11 cellular contexts compared by ENCODE assay signal in the genomic region with DNA sequence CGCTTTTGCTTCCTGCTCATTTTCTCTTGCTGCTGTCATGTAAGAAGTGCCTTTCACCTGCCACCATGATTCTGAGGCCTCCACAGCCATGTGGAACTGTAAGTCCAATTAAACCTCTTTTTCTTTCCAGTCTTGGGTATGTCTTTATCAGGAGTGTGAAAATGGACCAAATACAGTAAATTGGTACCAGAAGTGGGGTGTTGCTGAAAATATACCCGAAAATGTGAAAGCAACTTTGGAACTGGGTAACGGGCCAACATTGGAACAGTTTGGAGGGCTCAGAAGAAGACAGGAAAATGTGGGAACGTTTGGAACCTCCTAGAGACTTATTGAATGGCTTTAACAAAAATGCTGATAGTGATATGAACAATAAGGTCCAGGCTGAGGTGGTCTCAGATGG. TPM values are rescaled to one million over a fixed set of nuclear protein-coding genes. Genes with fewer than 3 reads are reported as not detected.
A peak's percentile ranks its signal among the peaks of the same experiment; 100 is the strongest.
DNase-seq lines count a peak whose midpoint lies in the region; ATAC-seq, FAIRE-seq and TF ChIP-seq lines count a peak whose summit lies in the region.
"Not testable (repeated sequence)": the region's sequence is repeated elsewhere in the genome, so short reads cannot be mapped to it uniquely, and the experiment has no call there.
"Had no signal": no experiment of that assay in that cellular context is flagged by ENCODE, and none has a peak within 500 bp of the region (broad histone marks: within the 10 kb centered on the region; RNA-seq: fewer than 3 reads in every experiment).

No MANE protein-coding gene starts in this region.

- TF ChIP-seq POLR2A in K562 (conservative IDR thresholded peaks at IDR 0.05) = not testable (repeated sequence)

- not testable (repeated sequence) for BruUV-seq in K562 (replicated peaks; lab: Mats Ljungman, UMichigan)

- H3K27me3 ChIP-seq in K562 (ENCODE audit: control insufficient read depth in 2 of 2, insufficient read depth in 2 of 2, low read length in 2 of 2) = not testable (repeated sequence)

- TF ChIP-seq CTCF in HEK293 (tag by site-specific recombination; IDR thresholded peaks at IDR 0.05); K562 (IDR thresholded peaks at IDR 0.05 in 2 of 3, conservative IDR thresholded peaks at IDR 0.05 in 1 of 3; ENCODE audit: insufficient read depth in 2 of 3, low read depth in 1 of 3, low read length in 3 of 3): not testable (repeated sequence)

- in situ Hi-C loops in K562 (cut with MboI) = not testable (repeated sequence)

- not testable (repeated sequence) for TF ChIP-seq RAD21 in K562 (CRISPR knock-in tag; conservative IDR thresholded peaks at IDR 0.05 in 1 of 2, IDR thresholded peaks at IDR 0.05 in 1 of 2)

- H3K9ac ChIP-seq in K562 (ENCODE audit: insufficient read depth in 1 of 2, low read depth in 2 of 2, low read length in 2 of 2) = not testable (repeated sequence)

- 0% methylated on average over 4 of the region's 4 CpGs for WGBS in K562 (ENCODE audit: insufficient coverage, low coverage, missing lambda C conversion rate)

- not testable (repeated sequence) for H3K27me3 Mint-ChIP-seq in central memory CD8-positive, alpha-beta T cell

- not testable (repeated sequence) for H3K36me3 ChIP-seq in HEK293 (ENCODE audit: control insufficient read depth in 2 of 2, insufficient read depth in 1 of 2, low read length in 2 of 2); K562 (ENCODE audit: control insufficient read depth, insufficient read depth, low read length)

- H3K9me1 ChIP-seq in K562 (ENCODE audit: control insufficient read depth, insufficient read depth, low read length) = not testable (repeated sequence)

- POLR2A ChIA-PET in HEK293 (lab: Yijun Ruan, JAX); K562 (lab: Yijun Ruan, JAX): not testable (repeated sequence)

- ATAC-seq in K562; central memory CD8-positive, alpha-beta T cell (replicated peaks; ENCODE audit: extremely low read depth, poor library complexity, severe bottlenecking): not testable (repeated sequence)

- H3K27ac Mint-ChIP-seq in central memory CD8-positive, alpha-beta T cell (ENCODE audit: low read depth) = peak overlapping the region; percentile 20

- H3K79me2 ChIP-seq in K562 (ENCODE audit: control insufficient read depth, insufficient read depth, low read length) = not testable (repeated sequence)

- not testable (repeated sequence) for H4K20me1 ChIP-seq in K562 (replicated peaks; ENCODE audit: control insufficient read depth, insufficient read depth, low read length)

- H3K9me3 Mint-ChIP-seq in central memory CD8-positive, alpha-beta T cell = peaks cover 14% of the 10 kb centered on the region

- H3K36me3 Mint-ChIP-seq in central memory CD8-positive, alpha-beta T cell (ENCODE audit: insufficient read depth) = not testable (repeated sequence)

- CTCF ChIA-PET in HEK293 (lab: Yijun Ruan, JAX); K562 (lab: Yijun Ruan, JAX; ENCODE audit: low intra/inter-chr PET ratio): not testable (repeated sequence)

- H2AFZ ChIP-seq in K562 (ENCODE audit: low read depth, low read length) = not testable (repeated sequence)

- not testable (repeated sequence) for H3K4me1 Mint-ChIP-seq in central memory CD8-positive, alpha-beta T cell

- H3K4me3 Mint-ChIP-seq in central memory CD8-positive, alpha-beta T cell = not testable (repeated sequence)

- not testable (repeated sequence) for FAIRE-seq in K562 (lab: Jason Lieb, UNC)

- not testable (repeated sequence) for DNase-seq in K562 (ENCODE audit: extremely low read depth in 1 of 4, low spot score in 3 of 4); central memory CD8-positive, alpha-beta T cell (ENCODE audit: low spot score in 2 of 2)

- intact Hi-C loops in K562 (cut with micrococcal nuclease) = not testable (repeated sequence)

- not testable (repeated sequence) for H3K27ac ChIP-seq in HEK293 (ENCODE audit: extremely low read depth, low read depth, low read length); K562 (ENCODE audit: extremely low read depth, low read depth, low read length)

- H3K4me1 ChIP-seq in HEK293 (ENCODE audit: control insufficient read depth, insufficient read depth, low read length); K562 (replicated peaks in 1 of 2; ENCODE audit: control insufficient read depth in 2 of 2, insufficient read depth in 2 of 2, low read length in 2 of 2): not testable (repeated sequence)

- H3K9me3 ChIP-seq in HEK293 (ENCODE audit: control insufficient read depth, insufficient read depth, low read depth, low read length); K562 (replicated peaks; ENCODE audit: control insufficient read depth, insufficient read depth, low read depth, low read length): not testable (repeated sequence)

- not testable (repeated sequence) for H3K4me3 ChIP-seq in HEK293 (ENCODE audit: low read depth, low read length); K562

- TF ChIP-seq EP300 in K562 (IDR thresholded peaks at IDR 0.05; ENCODE audit: low read length) = not testable (repeated sequence)

- not testable (repeated sequence) for H3K4me2 ChIP-seq in K562 (ENCODE audit: insufficient read depth, low read length)

TF ChIP-seq in HEK293, 187 proteins besides CTCF, POLR2A, EP300 and RAD21:
- peak; percentile 85 for TF ChIP-seq ZNF707 (tag by site-specific recombination; IDR thresholded peaks at IDR 0.05)

TF ChIP-seq in K562, 482 proteins besides CTCF, POLR2A, EP300 and RAD21:
- peak; percentile 85 for TF ChIP-seq ZNF707 (CRISPR knock-in tag; conservative IDR thresholded peaks at IDR 0.05)

RNA-seq across cellular contexts. Expression of a gene that starts 47.0 kb away (rescaled TPM):
- not detected in 2 replicates for total RNA-seq in K562 (2011; cell fraction: chromatin; rRNA removed; ENCODE audit: low replicate concordance)
- total RNA-seq in K562 (2011; cell fraction: nucleolus; rRNA removed) = not detected in 2 replicates
- not detected in 2 replicates for total RNA-seq in K562 (2011; cell fraction: nucleoplasm; rRNA removed)
- not detected in 2 replicates for total RNA-seq in K562 (2014; rRNA removed)
- not detected in 2 replicates for total RNA-seq in K562 (2014; rRNA removed; fragmentation: Illumina TruSeq; extraction: Trizol)
- total RNA-seq in K562 (2015; rRNA removed; fragmentation: Illumina TruSeq; extraction: Trizol) = not detected in 2 replicates
- total RNA-seq in K562 (2021) = not detected in 2 replicates
- polyA plus RNA-seq in K562 (2011; rRNA removed) = not detected in 2 replicates
- polyA plus RNA-seq in K562 (2011; cell fraction: cytosol; rRNA removed) = not detected in 2 replicates
- polyA plus RNA-seq in K562 (2011; cell fraction: nucleus; rRNA removed) = not detected in 2 replicates
- polyA plus RNA-seq in K562 (2012) = not detected in 2 replicates
- not detected in 2 replicates for polyA plus RNA-seq in K562 (2014; fragmentation: Illumina TruSeq; extraction: Trizol)
- polyA plus RNA-seq in K562 (2014; fragmentation: Nextera tagmentation; extraction: Ambion mirVana) = not detected
- polyA plus RNA-seq in K562 (2014; rRNA removed) = not detected in 2 replicates
- not detected in 2 replicates for polyA minus RNA-seq in K562 (2011; rRNA and poly(A)+ RNA removed)
- polyA minus RNA-seq in K562 (2011; cell fraction: cytosol; rRNA and poly(A)+ RNA removed) = not detected in 2 replicates
- polyA minus RNA-seq in K562 (2011; cell fraction: nucleus; rRNA and poly(A)+ RNA removed) = not detected in 2 replicates
- total RNA-seq: B cell; CD4-positive, alpha-beta memory T cell; CD4-positive, alpha-beta T cell; CD4-positive, CD25-positive, alpha-beta regulatory T cell; CD8-positive, alpha-beta memory T cell; CD8-positive, alpha-beta T cell had no signal
- polyA plus RNA-seq: AG04450; CD14-positive monocyte; CD4-positive, alpha-beta memory T cell; CD4-positive, CD25-positive, alpha-beta regulatory T cell; CD8-positive, alpha-beta memory T cell had no signal
